In genomic region chr9:101445353-101446029, GRCh38 we compare ENCODE assay signal across 1 cellular context.
A peak's percentile ranks its signal among the peaks of the same experiment; 100 is the strongest.
TF ChIP-seq lines count a peak whose summit lies in the region.

No MANE protein-coding gene starts in this region.

TF ChIP-seq in HepG2, 621 proteins besides CTCF, POLR2A, EP300 and RAD21 (continued from another document and continues in another):
- TF ChIP-seq, protein P1, sequence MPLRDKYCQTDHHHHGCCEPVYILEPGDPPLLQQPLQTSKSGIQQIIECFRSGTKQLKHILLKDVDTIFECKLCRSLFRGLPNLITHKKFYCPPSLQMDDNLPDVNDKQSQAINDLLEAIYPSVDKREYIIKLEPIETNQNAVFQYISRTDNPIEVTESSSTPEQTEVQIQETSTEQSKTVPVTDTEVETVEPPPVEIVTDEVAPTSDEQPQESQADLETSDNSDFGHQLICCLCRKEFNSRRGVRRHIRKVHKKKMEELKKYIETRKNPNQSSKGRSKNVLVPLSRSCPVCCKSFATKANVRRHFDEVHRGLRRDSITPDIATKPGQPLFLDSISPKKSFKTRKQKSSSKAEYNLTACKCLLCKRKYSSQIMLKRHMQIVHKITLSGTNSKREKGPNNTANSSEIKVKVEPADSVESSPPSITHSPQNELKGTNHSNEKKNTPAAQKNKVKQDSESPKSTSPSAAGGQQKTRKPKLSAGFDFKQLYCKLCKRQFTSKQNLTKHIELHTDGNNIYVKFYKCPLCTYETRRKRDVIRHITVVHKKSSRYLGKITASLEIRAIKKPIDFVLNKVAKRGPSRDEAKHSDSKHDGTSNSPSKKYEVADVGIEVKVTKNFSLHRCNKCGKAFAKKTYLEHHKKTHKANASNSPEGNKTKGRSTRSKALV (CRISPR knock-in tag; IDR thresholded peaks at IDR 0.05) = 0 out of 2 replicates have a peak, but pooled peaks have one; percentile 54
- TF ChIP-seq ZNF224 (CRISPR knock-in tag; IDR thresholded peaks at IDR 0.05) (no peak), WIZ (CRISPR knock-in tag; IDR thresholded peaks at IDR 0.05) (no peak), ZNF703 (CRISPR knock-in tag; IDR thresholded peaks at IDR 0.05; ENCODE audit: borderline replicate concordance) (0 out of 2 replicates have a peak, but pooled peaks have one; percentile 53), ZBED4 (CRISPR knock-in tag; IDR thresholded peaks at IDR 0.05; ENCODE audit: borderline replicate concordance) (no peak), POLR2AphosphoS2 (IDR thresholded peaks at IDR 0.05; ENCODE audit: low read depth, low read length) (no peak), ZC3H4 (CRISPR knock-in tag; IDR thresholded peaks at IDR 0.05; ENCODE audit: borderline replicate concordance) (no peak), ZFP37 (CRISPR knock-in tag; IDR thresholded peaks at IDR 0.05; ENCODE audit: borderline replicate concordance) (no peak), ZBTB38 (CRISPR knock-in tag; IDR thresholded peaks at IDR 0.05) (no peak), ARID3A (IDR thresholded peaks at IDR 0.05; ENCODE audit: low read depth, low read length) (peak; percentile 76), E2F1 (CRISPR knock-in tag; IDR thresholded peaks at IDR 0.05) (no peak; the same call in 1 of the 2 replicates), SAP130 (CRISPR knock-in tag; IDR thresholded peaks at IDR 0.05; ENCODE audit: low read depth) (peak; percentile 61), NKX3-1 (CRISPR knock-in tag; IDR thresholded peaks at IDR 0.05) (0 out of 2 replicates have a peak, but pooled peaks have one; percentile 19), CBX1 (IDR thresholded peaks at IDR 0.05; ENCODE audit: low read depth) (no peak), FOXA3 (CRISPR knock-in tag; IDR thresholded peaks at IDR 0.05) (peak; percentile 35), ZMYM3 (CRISPR knock-in tag; IDR thresholded peaks at IDR 0.05) (peak; percentile 65; the same call in 1 of the 2 replicates), DNMT3B (CRISPR knock-in tag; conservative IDR thresholded peaks at IDR 0.05) (no peak; the same call in 1 of the 2 replicates), FOXK2 (IDR thresholded peaks at IDR 0.05) (no peak), ZSCAN29 (CRISPR knock-in tag; conservative IDR thresholded peaks at IDR 0.05) (peak; percentile 84; the same call in 1 of the 2 replicates), ZNF383 (CRISPR knock-in tag; IDR thresholded peaks at IDR 0.05; ENCODE audit: borderline replicate concordance) (no peak), TSC22D2 (CRISPR knock-in tag; IDR thresholded peaks at IDR 0.05; ENCODE audit: borderline replicate concordance) (0 out of 2 replicates have a peak, but pooled peaks have one; percentile 66), ZBTB8A (CRISPR knock-in tag; IDR thresholded peaks at IDR 0.05; ENCODE audit: borderline replicate concordance, low read depth) (no peak), MEIS1 (CRISPR knock-in tag; IDR thresholded peaks at IDR 0.05; ENCODE audit: borderline replicate concordance) (no peak), ZNF317 (CRISPR knock-in tag; IDR thresholded peaks at IDR 0.05) (0 out of 2 replicates have a peak, but pooled peaks have one; percentile 39), ZSCAN25 (CRISPR knock-in tag; IDR thresholded peaks at IDR 0.05) (no peak), ZNF777 (CRISPR knock-in tag; IDR thresholded peaks at IDR 0.05) (peak; percentile 42), RAD51 (IDR thresholded peaks at IDR 0.05; ENCODE audit: borderline replicate concordance) (no peak), SP2 (CRISPR knock-in tag; IDR thresholded peaks at IDR 0.05) (no peak), MBD4 (IDR thresholded peaks at IDR 0.05; ENCODE audit: borderline replicate concordance, low read length) (0 out of 2 replicates have a peak, but pooled peaks have one; percentile 27), FUBP1 (CRISPR knock-in tag; IDR thresholded peaks at IDR 0.05; ENCODE audit: borderline replicate concordance) (no peak), NCOA2 (CRISPR knock-in tag; IDR thresholded peaks at IDR 0.05) (peak; percentile 63), CREB1 (IDR thresholded peaks at IDR 0.05) (no peak), CREB1 (CRISPR knock-in tag; IDR thresholded peaks at IDR 0.05) (peak; percentile 59), EHMT2 (IDR thresholded peaks at IDR 0.05; ENCODE audit: borderline replicate concordance, low read depth, low read length) (peak; percentile 73; the same call in 1 of the 2 replicates), KLF16 (CRISPR knock-in tag; IDR thresholded peaks at IDR 0.05) (peak in 1 of 2 experiments; percentile 51; a peak in 1 of 4 replicates), SNAPC4 (CRISPR knock-in tag; IDR thresholded peaks at IDR 0.05) (no peak), CEBPG (CRISPR knock-in tag; IDR thresholded peaks at IDR 0.05) (peak; percentile 96), SOX5 (CRISPR knock-in tag; IDR thresholded peaks at IDR 0.05; ENCODE audit: borderline replicate concordance) (peak; percentile 61), ZNF652 (CRISPR knock-in tag; IDR thresholded peaks at IDR 0.05; ENCODE audit: borderline replicate concordance, low read depth) (peak; percentile 32; the same call in 1 of the 2 replicates), NONO (IDR thresholded peaks at IDR 0.05) (no peak), NONO (CRISPR knock-in tag; conservative IDR thresholded peaks at IDR 0.05) (peak; percentile 22; the same call in 1 of the 2 replicates), ZSCAN21 (CRISPR knock-in tag; IDR thresholded peaks at IDR 0.05; ENCODE audit: borderline replicate concordance) (no peak)
- TF ChIP-seq, protein P2, sequence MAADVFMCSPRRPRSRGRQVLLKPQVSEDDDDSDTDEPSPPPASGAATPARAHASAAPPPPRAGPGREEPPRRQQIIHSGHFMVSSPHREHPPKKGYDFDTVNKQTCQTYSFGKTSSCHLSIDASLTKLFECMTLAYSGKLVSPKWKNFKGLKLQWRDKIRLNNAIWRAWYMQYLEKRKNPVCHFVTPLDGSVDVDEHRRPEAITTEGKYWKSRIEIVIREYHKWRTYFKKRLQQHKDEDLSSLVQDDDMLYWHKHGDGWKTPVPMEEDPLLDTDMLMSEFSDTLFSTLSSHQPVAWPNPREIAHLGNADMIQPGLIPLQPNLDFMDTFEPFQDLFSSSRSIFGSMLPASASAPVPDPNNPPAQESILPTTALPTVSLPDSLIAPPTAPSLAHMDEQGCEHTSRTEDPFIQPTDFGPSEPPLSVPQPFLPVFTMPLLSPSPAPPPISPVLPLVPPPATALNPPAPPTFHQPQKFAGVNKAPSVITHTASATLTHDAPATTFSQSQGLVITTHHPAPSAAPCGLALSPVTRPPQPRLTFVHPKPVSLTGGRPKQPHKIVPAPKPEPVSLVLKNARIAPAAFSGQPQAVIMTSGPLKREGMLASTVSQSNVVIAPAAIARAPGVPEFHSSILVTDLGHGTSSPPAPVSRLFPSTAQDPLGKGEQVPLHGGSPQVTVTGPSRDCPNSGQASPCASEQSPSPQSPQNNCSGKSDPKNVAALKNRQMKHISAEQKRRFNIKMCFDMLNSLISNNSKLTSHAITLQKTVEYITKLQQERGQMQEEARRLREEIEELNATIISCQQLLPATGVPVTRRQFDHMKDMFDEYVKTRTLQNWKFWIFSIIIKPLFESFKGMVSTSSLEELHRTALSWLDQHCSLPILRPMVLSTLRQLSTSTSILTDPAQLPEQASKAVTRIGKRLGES (CRISPR knock-in tag; IDR thresholded peaks at IDR 0.05; ENCODE audit: borderline replicate concordance) = no peak
- TF ChIP-seq, protein P3, sequence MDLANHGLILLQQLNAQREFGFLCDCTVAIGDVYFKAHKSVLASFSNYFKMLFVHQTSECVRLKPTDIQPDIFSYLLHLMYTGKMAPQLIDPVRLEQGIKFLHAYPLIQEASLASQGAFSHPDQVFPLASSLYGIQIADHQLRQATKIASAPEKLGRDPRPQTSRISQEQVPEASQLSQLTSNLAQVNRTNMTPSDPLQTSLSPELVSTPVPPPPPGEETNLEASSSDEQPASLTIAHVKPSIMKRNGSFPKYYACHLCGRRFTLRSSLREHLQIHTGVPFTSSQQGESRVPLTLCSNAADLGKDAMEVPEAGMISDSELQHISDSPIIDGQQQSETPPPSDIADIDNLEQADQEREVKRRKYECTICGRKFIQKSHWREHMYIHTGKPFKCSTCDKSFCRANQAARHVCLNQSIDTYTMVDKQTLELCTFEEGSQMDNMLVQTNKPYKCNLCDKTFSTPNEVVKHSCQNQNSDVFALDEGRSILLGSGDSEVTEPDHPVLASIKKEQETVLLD (CRISPR knock-in tag; IDR thresholded peaks at IDR 0.05; ENCODE audit: low read depth) = no peak
